In genomic region chr3:113985526-113985925, GRCh38 we compare ENCODE assay signal across 11 cellular contexts. TPM values are rescaled to one million over a fixed set of nuclear protein-coding genes. Genes with fewer than 3 reads are reported as not detected.
DNase-seq lines count a peak whose midpoint lies in the region; ATAC-seq, FAIRE-seq and TF ChIP-seq lines count a peak whose summit lies in the region.
"Had no signal": no experiment of that assay in that cellular context is flagged by ENCODE, and none has a peak within 500 bp of the region (broad histone marks: within the 10 kb centered on the region; RNA-seq: fewer than 3 reads in every experiment).

No MANE protein-coding gene starts in this region.

- H3K36me3 Mint-ChIP-seq in CD8-positive, alpha-beta T cell = peaks cover 31% of the 10 kb centered on the region

- POLR2A ChIA-PET in CD8-positive, alpha-beta T cell (lab: Charles Lee) = no interaction called here
- POLR2A ChIA-PET in A673 (lab: Charles Lee; ENCODE audit: low non-redundant PET) = no interaction called here

- no peak for DNase-seq in CD8-positive, alpha-beta T cell
- DNase-seq in WERI-Rb-1 (no peak), D721Med (ENCODE audit: insufficient read length, low spot score) (no peak), NCI-H2081 treated with DMSO at 0.1 percent for 48 hours (lab: John Stamatoyannopoulos, UW) (no peak), A673 (ENCODE audit: low spot score) (no peak)
- DNase-seq: left colon, NCI-H2107, SHP77 had no signal

- no peak overlapping the region for H3K4me3 ChIP-seq in CD8-positive, alpha-beta T cell (ENCODE audit: low read depth, low read length)
- H3K4me3 ChIP-seq in WERI-Rb-1 (ENCODE audit: low read depth, low read length) (no peak overlapping the region), A673 (ENCODE audit: low read depth, low read length, poor library complexity, severe bottlenecking) (no peak overlapping the region)

- CTCF ChIA-PET in CD8-positive, alpha-beta T cell (lab: Charles Lee) = no interaction called here
- CTCF ChIA-PET in A673 (lab: Charles Lee) = no interaction called here

- peaks cover 4% of the 10 kb centered on the region for H3K4me1 Mint-ChIP-seq in CD8-positive, alpha-beta T cell (ENCODE audit: low read depth)

- no peaks in the 10 kb centered on the region for H3K27me3 ChIP-seq in CD8-positive, alpha-beta T cell (ENCODE audit: insufficient read depth, low read length)
- no peaks in the 10 kb centered on the region for H3K27me3 ChIP-seq in WERI-Rb-1 (ENCODE audit: insufficient read depth, low read depth, severe bottlenecking)
- H3K27me3 ChIP-seq in A673 (replicated peaks; ENCODE audit: insufficient read depth, low read depth, low read length, poor library complexity) = no peaks in the 10 kb centered on the region

- no TSS peak for BruUV-seq in A673 (replicated peaks; lab: Mats Ljungman, UMichigan)

- no peak overlapping the region for H3K27ac ChIP-seq in CD8-positive, alpha-beta T cell (ENCODE audit: low read depth, low read length)
- peak overlapping the region; percentile 34 for H3K27ac ChIP-seq in WERI-Rb-1
- no peak overlapping the region for H3K27ac ChIP-seq in A673 (ENCODE audit: low read depth, low read length, poor library complexity, severe bottlenecking)

- H3K27me3 Mint-ChIP-seq in CD8-positive, alpha-beta T cell (ENCODE audit: low read depth) = no peaks in the 10 kb centered on the region

- H3K36me3 ChIP-seq in CD8-positive, alpha-beta T cell (ENCODE audit: insufficient read depth, low read length) = no peaks in the 10 kb centered on the region
- no peaks in the 10 kb centered on the region for H3K36me3 ChIP-seq in WERI-Rb-1
- no peaks in the 10 kb centered on the region for H3K36me3 ChIP-seq in A673 (ENCODE audit: insufficient read depth, low read length, poor library complexity, severe bottlenecking)

- H3K27ac Mint-ChIP-seq in CD8-positive, alpha-beta T cell = peak overlapping the region; percentile 15

- H3K4me1 ChIP-seq in CD8-positive, alpha-beta T cell (ENCODE audit: insufficient read depth, low read length) = no peaks in the 10 kb centered on the region
- no peaks in the 10 kb centered on the region for H3K4me1 ChIP-seq in A673 (ENCODE audit: insufficient read depth, low read length, poor library complexity, severe bottlenecking)

- intact Hi-C loops in CD8-positive, alpha-beta T cell (cut with DNase I, micrococcal nuclease) = no loop called here
- intact Hi-C loops in A673 (cut with micrococcal nuclease; ENCODE audit: unreplicated experiment) = no loop called here

- H3K4me3 Mint-ChIP-seq in CD8-positive, alpha-beta T cell = no peak overlapping the region

- H3K9me3 Mint-ChIP-seq in CD8-positive, alpha-beta T cell = no peaks in the 10 kb centered on the region

- ATAC-seq in CD8-positive, alpha-beta T cell = peak; percentile 38
- ATAC-seq in GM19452 (IDR thresholded peaks at IDR 0.05; ENCODE audit: unreplicated experiment) (peak; percentile 58), HG03175 (IDR thresholded peaks at IDR 0.05; ENCODE audit: unreplicated experiment) (peak; percentile 91), HG03460 (IDR thresholded peaks at IDR 0.05; ENCODE audit: unreplicated experiment) (no peak)
- ATAC-seq: left colon had no signal

- TF ChIP-seq CTCF in CD8-positive, alpha-beta T cell (IDR thresholded peaks at IDR 0.05) = no peak
- TF ChIP-seq CTCF in WERI-Rb-1 (IDR thresholded peaks at IDR 0.05; ENCODE audit: low read depth, low read length) (no peak), D721Med (IDR thresholded peaks at IDR 0.05; ENCODE audit: insufficient read depth, missing control alignments) (no peak), A673 (conservative IDR thresholded peaks at IDR 0.05; ENCODE audit: low read depth, low read length) (no peak)

- no peaks in the 10 kb centered on the region for H3K9me3 ChIP-seq in CD8-positive, alpha-beta T cell (ENCODE audit: low read length)
- H3K9me3 ChIP-seq in WERI-Rb-1 (ENCODE audit: severe bottlenecking) (no peaks in the 10 kb centered on the region), A673 (ENCODE audit: low read depth, low read length, poor library complexity, severe bottlenecking) (no peaks in the 10 kb centered on the region)

- no peak for FAIRE-seq in D721Med (lab: Jason Lieb, UNC)

RNA-seq across cellular contexts. Expression of gene ZDHHC23, which starts 37.7 kb away (rescaled TPM):
- total RNA-seq in CD8-positive, alpha-beta T cell = 1 to 10 TPM; 2.1 to 4.7 TPM
- 0.74 and 1.1 TPM in 2 replicates for total RNA-seq in A673 (2021)
